16 cellular contexts compared by ENCODE assay signal in genomic region chr4:23818097-23818648, GRCh38.
DNase-seq lines count a peak whose midpoint lies in the region; ATAC-seq and TF ChIP-seq lines count a peak whose summit lies in the region.
"Had no signal": no experiment of that assay in that cellular context is flagged by ENCODE, and none has a peak within 500 bp of the region (broad histone marks: within the 10 kb centered on the region; RNA-seq: fewer than 3 reads in every experiment).

No MANE protein-coding gene starts in this region.

- DNase-seq in DMS79 treated with DMSO at 0.1 percent for 48 hours (lab: John Stamatoyannopoulos, UW) (peak; percentile 13), DMS79 (lab: John Stamatoyannopoulos, UW) (no peak), NCI-H2107 (lab: John Stamatoyannopoulos, UW) (peak; percentile 1), fibroblast of villous mesenchyme (ENCODE audit: low read depth) (peak; percentile 9), type B pancreatic cell (ENCODE audit: extremely low spot score, unreplicated experiment) (no peak), GM23338 (ENCODE audit: low spot score) (no peak)
- DNase-seq in activated CD8-positive, alpha-beta memory T cell treated with anti-CD3 and anti-CD28 coated beads, Interleukin-2, amount 50 U/mL, for 4 hours: no peak
- no peak for DNase-seq in activated naive CD4-positive, alpha-beta T cell (lab: John Stamatoyannopoulos, UW)
- DNase-seq: 8988T; activated CD4-positive, alpha-beta T cell treated with anti-CD3 and anti-CD28 coated beads, Interleukin-2, amount 50 U/mL, for 48 hours; activated naive CD8-positive, alpha-beta T cell treated with anti-CD3 and anti-CD28 coated beads, Interleukin-2, amount 50 U/mL, for 24 hours; C1 segment of cervical spinal cord; DND-41; kidney had no signal

- H3K4me1 ChIP-seq in GM23338 (ENCODE audit: insufficient read depth): peaks cover 7% of the 10 kb centered on the region; the same call in 1 of the 2 replicates

- H4K20me1 ChIP-seq in GM23338 (replicated peaks; ENCODE audit: insufficient read depth): no peaks in the 10 kb centered on the region

- H3K79me2 ChIP-seq in GM23338 (replicated peaks; ENCODE audit: insufficient read depth): no peaks in the 10 kb centered on the region

- H3K4me3 Mint-ChIP-seq in type B pancreatic cell (peak overlapping the region; percentile 2), GM23338 (no peak overlapping the region)
- H3K4me3 Mint-ChIP-seq: activated naive CD8-positive, alpha-beta T cell treated with anti-CD3 and anti-CD28 coated beads, Interleukin-2, amount 50 U/mL, for 24 hours had no signal

- no peaks in the 10 kb centered on the region for H3F3A ChIP-seq in GM23338 (replicated peaks; ENCODE audit: low read depth)

- peaks cover 14% of the 10 kb centered on the region for H3K4me1 Mint-ChIP-seq in type B pancreatic cell (ENCODE audit: unreplicated experiment)
- H3K4me1 Mint-ChIP-seq in GM23338: peaks cover 16% of the 10 kb centered on the region; the same call in 2 of the 3 replicates
- H3K4me1 Mint-ChIP-seq: activated naive CD8-positive, alpha-beta T cell treated with anti-CD3 and anti-CD28 coated beads, Interleukin-2, amount 50 U/mL, for 24 hours had no signal

- H3K9me3 Mint-ChIP-seq in type B pancreatic cell (no peaks in the 10 kb centered on the region), GM23338 (no peaks in the 10 kb centered on the region)

- no peak for TF ChIP-seq CTCF in fibroblast of villous mesenchyme (IDR thresholded peaks at IDR 0.05; ENCODE audit: insufficient read depth, low read depth, low read length)
- no peak for TF ChIP-seq CTCF in type B pancreatic cell (conservative IDR thresholded peaks at IDR 0.05)
- no peak for TF ChIP-seq CTCF in GM23338 (conservative IDR thresholded peaks at IDR 0.05; ENCODE audit: low read depth in 2 of 2)

- H3K27me3 ChIP-seq in GM23338 (ENCODE audit: insufficient read depth): no peaks in the 10 kb centered on the region

- no peak for ATAC-seq in GM23338
- ATAC-seq: activated naive CD8-positive, alpha-beta T cell treated with anti-CD3 and anti-CD28 coated beads, Interleukin-2, amount 50 U/mL, for 24 hours had no signal

- no peaks in the 10 kb centered on the region; the same call in 1 of the 2 replicates for H3K9me2 ChIP-seq in GM23338 (ENCODE audit: insufficient read depth)

- H3K27ac Mint-ChIP-seq in type B pancreatic cell (no peak overlapping the region), GM23338 (no peak overlapping the region)
- H3K27ac Mint-ChIP-seq: activated naive CD8-positive, alpha-beta T cell treated with anti-CD3 and anti-CD28 coated beads, Interleukin-2, amount 50 U/mL, for 24 hours had no signal

- H3K4me3 ChIP-seq in fibroblast of villous mesenchyme (ENCODE audit: low read depth, low read length) (no peak overlapping the region), GM23338 (no peak overlapping the region)
- H3K4me3 ChIP-seq: smooth muscle cell had no signal

- H3K36me3 Mint-ChIP-seq in type B pancreatic cell (peaks cover 8% of the 10 kb centered on the region), GM23338 (ENCODE audit: low read depth) (no peaks in the 10 kb centered on the region)

- H3K36me3 ChIP-seq in GM23338 (ENCODE audit: insufficient read depth): no peaks in the 10 kb centered on the region

- H3K27ac ChIP-seq in GM23338 (ENCODE audit: low read depth): no peak overlapping the region
- H3K27ac ChIP-seq: RWPE1 had no signal

- H3K4me2 ChIP-seq in GM23338: no peak overlapping the region
- H3K4me2 ChIP-seq: smooth muscle cell had no signal

- no peak overlapping the region for H2AFZ ChIP-seq in GM23338

- peaks cover 3% of the 10 kb centered on the region for H3K27me3 Mint-ChIP-seq in type B pancreatic cell
- H3K27me3 Mint-ChIP-seq in GM23338 (ENCODE audit: insufficient read depth, low read depth, poor library complexity): no peaks in the 10 kb centered on the region
- H3K27me3 Mint-ChIP-seq: activated naive CD8-positive, alpha-beta T cell treated with anti-CD3 and anti-CD28 coated beads, Interleukin-2, amount 50 U/mL, for 24 hours had no signal

TF ChIP-seq in GM23338, 12 proteins besides CTCF, POLR2A, EP300 and RAD21:
- TF ChIP-seq ZNF114 (CRISPR knock-in tag; IDR thresholded peaks at IDR 0.05) (no peak), ZNF331 (CRISPR knock-in tag; IDR thresholded peaks at IDR 0.05; ENCODE audit: low read depth) (no peak), ETS1 (IDR thresholded peaks at IDR 0.05) (no peak), EZH2 (IDR thresholded peaks at IDR 0.05; ENCODE audit: low read depth, unreplicated experiment) (no peak), NANOG (IDR thresholded peaks at IDR 0.05; ENCODE audit: borderline replicate concordance) (no peak), EZH2phosphoT487 (IDR thresholded peaks at IDR 0.05; ENCODE audit: unreplicated experiment) (no peak)

Comparison
In these comparisons a context has a peak if more than half of its experiments do, and no peak if none do; other contexts are left out.
1. DNase-seq: peak in DMS79 treated with DMSO at 0.1 percent for 48 hours (single experiment), NCI-H2107 (single experiment) and fibroblast of villous mesenchyme (single experiment); none in DMS79 (single experiment), type B pancreatic cell (single experiment), activated CD8-positive, alpha-beta memory T cell treated with anti-CD3 and anti-CD28 coated beads, Interleukin-2, amount 50 U/mL, for 4 hours (single experiment), activated naive CD4-positive, alpha-beta T cell (0 of 4) and GM23338 (single experiment).